ENCODE assay signal across 22 cellular contexts in the genomic region with DNA sequence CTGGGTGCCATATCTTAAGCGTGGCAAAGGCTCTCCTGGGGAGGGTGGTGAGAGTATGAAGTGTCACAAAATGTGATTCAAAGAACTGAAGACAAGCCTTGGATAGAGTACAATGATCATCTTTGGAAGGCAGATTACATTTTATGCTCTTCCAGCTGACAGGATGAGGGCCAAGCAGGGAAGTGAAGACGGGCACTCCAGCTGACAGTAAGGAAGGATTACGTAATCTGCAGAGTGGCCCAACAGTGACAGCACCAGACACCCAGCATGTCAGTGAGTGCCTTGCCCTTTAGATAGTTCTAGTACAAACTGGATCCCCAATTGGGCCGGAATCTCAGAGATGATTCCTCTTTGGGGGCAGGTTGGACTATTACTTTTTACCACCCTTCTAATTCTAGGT. TPM values are rescaled to one million over a fixed set of nuclear protein-coding genes. Genes with fewer than 3 reads are reported as not detected.
DNase-seq lines count a peak whose midpoint lies in the region; ATAC-seq, FAIRE-seq and TF ChIP-seq lines count a peak whose summit lies in the region.
"Had no signal": no experiment of that assay in that cellular context is flagged by ENCODE, and none has a peak within 500 bp of the region (broad histone marks: within the 10 kb centered on the region; RNA-seq: fewer than 3 reads in every experiment).

No MANE protein-coding gene starts in this region.

- TF ChIP-seq POLR2A in H1 (IDR thresholded peaks at IDR 0.05; ENCODE audit: control extremely low read depth in 1 of 2, low read depth in 2 of 2, low read length in 2 of 2): no peak

- ATAC-seq in psoas muscle (peak in 2 of 4 donors; percentile 64 to 70), left lobe of liver (no peak)
- ATAC-seq: GM23338, SK-N-SH treated with all-trans-retinoic acid at 6 μM for 48 hours had no signal

- TF ChIP-seq EP300 in H1 (IDR thresholded peaks at IDR 0.05; ENCODE audit: borderline replicate concordance in 1 of 2, low read depth in 2 of 2, low read length in 2 of 2): no peak

- H3K56ac ChIP-seq in H1 (replicated peaks; ENCODE audit: insufficient read length, low read depth, low read length): no peak overlapping the region

- H3K23ac ChIP-seq in H1 (ENCODE audit: insufficient read length): no peak overlapping the region

- no peak overlapping the region for H2BK120ac ChIP-seq in H1 (replicated peaks; ENCODE audit: low read depth, low read length)

- H2BK20ac ChIP-seq in H1 (ENCODE audit: low read length): no peak overlapping the region

- no peaks in the 10 kb centered on the region for H3K4me1 ChIP-seq in H1 (replicated peaks in 1 of 4; ENCODE audit: control insufficient read depth in 3 of 4, insufficient read depth in 4 of 4, low read length in 3 of 4)
- peaks cover 14% of the 10 kb centered on the region for H3K4me1 ChIP-seq in psoas muscle

- H4K5ac ChIP-seq in H1 (ENCODE audit: insufficient read length, low read depth, low read length): no peak overlapping the region

- 87% methylated on average over 4 of the region's 4 CpGs; no CpG with 5 or more reads in 1 of the 2 experiments for WGBS in H1 (ENCODE audit: extremely low coverage in 1 of 2, insufficient coverage in 1 of 2, insufficient read length in 1 of 2, insufficient replicate concordance in 2 of 2, low coverage in 1 of 2, low lambda C conversion rate in 2 of 2, missing lambda C conversion rate in 1 of 2), 2 experiments
- WGBS in psoas muscle, 3 donors: 41 to 58% (median 49%) methylated on average over 4 of the region's 4 CpGs

- no peak overlapping the region for H2BK5ac ChIP-seq in H1 (ENCODE audit: low read depth, low read length)

- H3K4me3 ChIP-seq in HL-60 (replicated peaks; ENCODE audit: insufficient read depth, low read length) (no peak overlapping the region), H1 (ENCODE audit: extremely low read depth in 1 of 4, insufficient read depth in 2 of 4, low read depth in 3 of 4, low read length in 4 of 4) (no peak overlapping the region), psoas muscle (no peak overlapping the region)
- H3K4me3 ChIP-seq: GM23338, MG63, PC-9 had no signal

- TF ChIP-seq RAD21 in H1 (IDR thresholded peaks at IDR 0.05 in 1 of 2, conservative IDR thresholded peaks at IDR 0.05 in 1 of 2; ENCODE audit: low read depth in 2 of 2, low read length in 2 of 2): no peak

- no peak overlapping the region for H3K4me2 ChIP-seq in H1 (ENCODE audit: insufficient read depth in 1 of 2, low read depth in 2 of 2, low read length in 2 of 2)
- H3K4me2 ChIP-seq: GM23338, PC-9 had no signal

- no peak overlapping the region for H4K8ac ChIP-seq in H1 (ENCODE audit: extremely low read depth, insufficient read depth, low read length)

- no peak overlapping the region for H3K14ac ChIP-seq in H1 (ENCODE audit: insufficient read length)

- DNase-seq in HL-60 (ENCODE audit: low read depth in 1 of 2, low spot score in 1 of 2) (peak; percentile 4 to 15), MV-4-11 (lab: John Stamatoyannopoulos, UW) (peak; percentile 39), H1 (ENCODE audit: low read depth in 1 of 2, low spot score in 2 of 2) (no peak), psoas muscle (no peak), putamen (ENCODE audit: low spot score) (no peak), Kasumi-1 (lab: John Stamatoyannopoulos, UW) (no peak), left lobe of liver (ENCODE audit: low spot score) (no peak)
- DNase-seq: Calu3; CD8-positive, alpha-beta memory T cell; Karpas-422; MG63; NCI-H1694; NCI-H2171; NCI-H526 had no signal

- POLR2A ChIA-PET in H1 (lab: Charles Lee; ENCODE audit: partially characterized antibody): no interaction called here

- H3K18ac ChIP-seq in H1 (ENCODE audit: extremely low read depth, low read length): no peak overlapping the region

- no peak overlapping the region for H2BK15ac ChIP-seq in H1 (ENCODE audit: low read length)

- no peaks in the 10 kb centered on the region for H3K23me2 ChIP-seq in H1 (ENCODE audit: low read depth, low read length)

- no peak overlapping the region for H2BK12ac ChIP-seq in H1 (ENCODE audit: low read depth, low read length)

- H3K79me1 ChIP-seq in H1 (ENCODE audit: low read depth, low read length): no peaks in the 10 kb centered on the region

- peaks cover 12% of the 10 kb centered on the region for H3K27me3 ChIP-seq in HL-60 (ENCODE audit: insufficient read depth, poor library complexity, severe bottlenecking)
- no peaks in the 10 kb centered on the region for H3K27me3 ChIP-seq in H1 (replicated peaks in 1 of 4; ENCODE audit: control insufficient read depth in 3 of 4, extremely low read depth in 1 of 4, insufficient read depth in 3 of 4, low read length in 3 of 4)
- H3K27me3 ChIP-seq in psoas muscle (ENCODE audit: insufficient read depth in 3 of 3, low read length in 2 of 3): no peaks in the 10 kb centered on the region
- H3K27me3 ChIP-seq: MG63 had no signal

- H4K20me1 ChIP-seq in H1 (replicated peaks in 1 of 2; ENCODE audit: control insufficient read depth in 1 of 2, insufficient read depth in 2 of 2, low read length in 2 of 2): no peaks in the 10 kb centered on the region

- intact Hi-C loops in psoas muscle (cut with DNase I): no loop called here

- FAIRE-seq in H1 (lab: Jason Lieb, UNC): no peak
- FAIRE-seq: A204.1, G401.6, GM12892, HTR-8/SVneo had no signal

- H3K9me3 ChIP-seq in H1 (ENCODE audit: insufficient read depth in 2 of 2, low read depth in 1 of 2, low read length in 1 of 2) (no peaks in the 10 kb centered on the region), psoas muscle (no peaks in the 10 kb centered on the region)
- H3K9me3 ChIP-seq: MG63 had no signal

- no peak overlapping the region for H2AFZ ChIP-seq in H1 (ENCODE audit: low read length)
- H2AFZ ChIP-seq: GM23338, PC-9 had no signal

- H3K9ac ChIP-seq in H1 (replicated peaks in 1 of 4; ENCODE audit: extremely low read depth in 1 of 4, low read depth in 3 of 4, low read length in 3 of 4): no peak overlapping the region

- CTCF ChIA-PET in H1 (lab: Charles Lee; ENCODE audit: partially characterized antibody): interaction anchor here (0.9 to 1.6 kb wide), 5 partner anchors 10 to 283 kb away, joined by 3 to 7 read pairs (median 3); no protein-coding TSS in a partner anchor

- H3K36me3 ChIP-seq in H1 (ENCODE audit: control insufficient read depth in 2 of 4, insufficient read depth in 4 of 4, low read length in 3 of 4) (no peaks in the 10 kb centered on the region), psoas muscle (ENCODE audit: insufficient read depth in 1 of 2, low read depth in 1 of 2) (no peaks in the 10 kb centered on the region)
- H3K36me3 ChIP-seq: MG63 had no signal

- H3K27ac ChIP-seq in HL-60 (replicated peaks): no peak overlapping the region
- H3K27ac ChIP-seq in H1 (ENCODE audit: low read depth, low read length): no peak overlapping the region
- H3K27ac ChIP-seq in psoas muscle: peak overlapping the region; percentile 18
- H3K27ac ChIP-seq: PC-9, RWPE1 had no signal

- H4K91ac ChIP-seq in H1 (replicated peaks; ENCODE audit: insufficient read length, low read length): no peak overlapping the region

- no peak overlapping the region for H3K4ac ChIP-seq in H1 (replicated peaks; ENCODE audit: insufficient read length, low read depth, low read length)

- TF ChIP-seq CTCF in HL-60 (IDR thresholded peaks at IDR 0.05; ENCODE audit: insufficient read depth, low read length): no peak
- TF ChIP-seq CTCF in H1 (IDR thresholded peaks at IDR 0.05; ENCODE audit: control extremely low read depth in 1 of 3, insufficient read depth in 1 of 3, low read depth in 1 of 3, low read length in 3 of 3): no peak
- TF ChIP-seq CTCF in psoas muscle (IDR thresholded peaks at IDR 0.05): no peak

- no peaks in the 10 kb centered on the region for H3K79me2 ChIP-seq in H1 (ENCODE audit: control insufficient read depth in 1 of 2, insufficient read depth in 2 of 2, low read length in 2 of 2)

- H2AK5ac ChIP-seq in H1 (ENCODE audit: low read depth, low read length): no peak overlapping the region

TF ChIP-seq in H1, 55 proteins besides CTCF, POLR2A, EP300 and RAD21:
- peak; percentile 59; the same call in 1 of the 2 replicates for TF ChIP-seq CEBPB (IDR thresholded peaks at IDR 0.05; ENCODE audit: low read depth, low read length)
- TF ChIP-seq HDAC2 (IDR thresholded peaks at IDR 0.05; ENCODE audit: borderline replicate concordance in 1 of 2, low read depth in 2 of 2, low read length in 2 of 2): no peak

RNA-seq across cellular contexts. Expression of a gene that starts 52.7 kb away (rescaled TPM):
- total RNA-seq in H1 (2021; fragmentation: NEBNext Ultra II Directional; extraction: Animal tissue kit (Norgen Biotek cat#: 25700)): 66.3 and 68.4 TPM in 2 replicates
- polyA plus RNA-seq in H1 (2011; rRNA removed) (122 and 206 TPM in 2 replicates), psoas muscle (10 to 100 TPM; 10.7 to 38.5 (median 19.6) TPM)
- polyA plus RNA-seq in H1 (2011; cell fraction: cytosol; rRNA removed): 132 TPM
- polyA plus RNA-seq in H1 (2011; cell fraction: nucleus; rRNA removed): 61.1 TPM
- polyA plus RNA-seq in H1 (2012, experiment 1 of 2): 86.5 to 123 TPM (median 91.2 TPM) in 4 replicates
- 54.8 TPM for polyA plus RNA-seq in H1 (2012, experiment 2 of 2)
- 95.9 TPM for polyA plus RNA-seq in H1 (2013, experiment 1 of 2)
- polyA plus RNA-seq in H1 (2013, experiment 2 of 2): 98.8 TPM
- 88.9 and 96.7 TPM in 2 replicates for polyA minus RNA-seq in H1 (2011; rRNA and poly(A)+ RNA removed)
- 26.8 TPM for polyA minus RNA-seq in H1 (2011; cell fraction: cytosol; rRNA and poly(A)+ RNA removed)
- polyA minus RNA-seq in H1 (2011; cell fraction: nucleus; rRNA and poly(A)+ RNA removed): 41.8 TPM
- total RNA-seq in psoas muscle (10 to 100 TPM in 2 of 4 donors, 1 to 10 TPM in 2; 4.9 to 11.5 (median 7.6) TPM), left lobe of liver (1.1 TPM)

RNA-seq across cellular contexts. Expression of a gene that starts 59.5 kb away (rescaled TPM):
- 14.4 and 18.7 TPM in 2 replicates for total RNA-seq in H1 (2021; fragmentation: NEBNext Ultra II Directional; extraction: Animal tissue kit (Norgen Biotek cat#: 25700))
- polyA plus RNA-seq in H1 (2011; rRNA removed) (7.9 and 18.6 TPM in 2 replicates), psoas muscle (10 to 100 TPM in 2 of 3 donors, 1 to 10 TPM in 1; 8.3 to 73.3 (median 18.7) TPM)
- polyA plus RNA-seq in H1 (2011; cell fraction: cytosol; rRNA removed): 14.3 TPM
- 38.3 TPM for polyA plus RNA-seq in H1 (2011; cell fraction: nucleus; rRNA removed)
- polyA plus RNA-seq in H1 (2012, experiment 1 of 2): 3.3 to 5.6 TPM (median 4.9 TPM) in 4 replicates
- polyA plus RNA-seq in H1 (2012, experiment 2 of 2): 0.33 TPM
- 6.8 TPM for polyA plus RNA-seq in H1 (2013, experiment 1 of 2)
- polyA plus RNA-seq in H1 (2013, experiment 2 of 2): 6.5 TPM
- 67.6 and 75.2 TPM in 2 replicates for polyA minus RNA-seq in H1 (2011; rRNA and poly(A)+ RNA removed)
- 9.8 TPM for polyA minus RNA-seq in H1 (2011; cell fraction: cytosol; rRNA and poly(A)+ RNA removed)
- 99.9 TPM for polyA minus RNA-seq in H1 (2011; cell fraction: nucleus; rRNA and poly(A)+ RNA removed)
- total RNA-seq in psoas muscle (100 to 1,000 TPM in 3 of 4 donors, 10 to 100 TPM in 1; 86.1 to 189 (median 158) TPM), left lobe of liver (14.6 TPM)

Comparison
In these comparisons a context has a peak if more than half of its experiments do, and no peak if none do; other contexts are left out.
1. DNase-seq: peak in HL-60 (2 of 2) and MV-4-11 (single experiment); none in H1 (0 of 2), psoas muscle (0 of 2), putamen (single experiment), Kasumi-1 (0 of 2) and left lobe of liver (single experiment).